16 cellular contexts compared by ENCODE assay signal in the genomic region with DNA sequence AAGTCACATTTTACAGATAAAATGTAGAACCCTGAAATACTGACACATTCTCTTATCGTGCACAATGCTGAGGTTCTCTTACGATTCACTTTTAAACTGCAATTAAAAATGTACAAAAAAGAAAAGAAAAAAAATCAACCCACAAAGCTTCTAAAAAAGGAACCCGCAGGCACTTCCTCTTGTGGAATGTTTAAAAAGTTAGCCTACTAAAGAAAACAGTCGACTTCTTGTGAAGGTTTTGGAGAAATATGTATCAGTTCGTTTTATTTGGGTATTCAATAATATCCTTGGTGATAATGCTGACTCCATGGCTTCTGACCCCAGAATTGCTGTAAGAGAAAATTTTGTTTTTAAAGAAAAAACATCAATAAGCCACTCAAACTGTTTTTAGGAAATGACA. TPM values are rescaled to one million over a fixed set of nuclear protein-coding genes. Genes with fewer than 3 reads are reported as not detected.
DNase-seq lines count a peak whose midpoint lies in the region; ATAC-seq and TF ChIP-seq lines count a peak whose summit lies in the region.
"Had no signal": no experiment of that assay in that cellular context is flagged by ENCODE, and none has a peak within 500 bp of the region (broad histone marks: within the 10 kb centered on the region; RNA-seq: fewer than 3 reads in every experiment).

No MANE protein-coding gene starts in this region.

- no peak overlapping the region for H3K27ac Mint-ChIP-seq in activated CD4-positive, alpha-beta T cell treated with anti-CD3 and anti-CD28 coated beads, Interleukin-2, amount 10 ng/mL, durations not matched to agents 24 days and 14 days
- peak overlapping the region; percentile 16 for H3K27ac Mint-ChIP-seq in CD8-positive, alpha-beta T cell
- peak overlapping the region; percentile 64 for H3K27ac Mint-ChIP-seq in activated CD8-positive, alpha-beta T cell treated with anti-CD3 and anti-CD28 coated beads for 36 hours
- peak overlapping the region; percentile 60 to 98 for H3K27ac Mint-ChIP-seq in natural killer cell
- H3K27ac Mint-ChIP-seq: GM23338 had no signal

- H3K27me3 ChIP-seq in CD8-positive, alpha-beta T cell (ENCODE audit: insufficient read depth, low read length): no peaks in the 10 kb centered on the region

- POLR2A ChIA-PET in CD8-positive, alpha-beta T cell (lab: Charles Lee): interaction anchor here (1.2 to 23.6 kb wide), 4 partner anchors 9 to 117 kb away, joined by 5 to 762 read pairs (median 10); a partner anchor contains a TSS
- POLR2A ChIA-PET in activated CD8-positive, alpha-beta T cell treated with anti-CD3 and anti-CD28 coated beads for 36 hours (lab: Charles Lee): interaction anchor here (8.1 to 20.0 kb wide), 2 partner anchors 8 to 14 kb away, joined by 86 to 554 read pairs; a partner anchor contains a TSS
- POLR2A ChIA-PET in HEK293T (lab: Yijun Ruan, JAX): interaction anchor here (1.3 to 1.6 kb wide), 2 partner anchors 19 to 20 kb away, joined by 4 to 6 read pairs; a partner anchor contains a TSS

- H3K36me3 Mint-ChIP-seq in activated CD4-positive, alpha-beta T cell treated with anti-CD3 and anti-CD28 coated beads, Interleukin-2, amount 10 ng/mL, durations not matched to agents 24 days and 14 days (ENCODE audit: low read depth): peaks cover 92% of the 10 kb centered on the region
- H3K36me3 Mint-ChIP-seq in CD8-positive, alpha-beta T cell: peaks cover 89% of the 10 kb centered on the region
- H3K36me3 Mint-ChIP-seq in activated CD8-positive, alpha-beta T cell treated with anti-CD3 and anti-CD28 coated beads for 36 hours (ENCODE audit: low read depth): peaks cover 90% of the 10 kb centered on the region
- peaks cover 51% of the 10 kb centered on the region for H3K36me3 Mint-ChIP-seq in natural killer cell

- H3K4me3 ChIP-seq in CD8-positive, alpha-beta T cell (ENCODE audit: low read depth, low read length): no peak overlapping the region
- H3K4me3 ChIP-seq: GM23338 had no signal

- H3K27ac ChIP-seq in CD8-positive, alpha-beta T cell (ENCODE audit: low read depth, low read length): no peak overlapping the region

- H3K4me1 Mint-ChIP-seq in activated CD4-positive, alpha-beta T cell treated with anti-CD3 and anti-CD28 coated beads, Interleukin-2, amount 10 ng/mL, durations not matched to agents 24 days and 14 days: peaks cover 69% of the 10 kb centered on the region
- H3K4me1 Mint-ChIP-seq in CD8-positive, alpha-beta T cell (ENCODE audit: low read depth): peaks cover 91% of the 10 kb centered on the region
- H3K4me1 Mint-ChIP-seq in activated CD8-positive, alpha-beta T cell treated with anti-CD3 and anti-CD28 coated beads for 36 hours (ENCODE audit: low read depth): peaks cover 84% of the 10 kb centered on the region
- peaks cover 55 to 83% of the 10 kb centered on the region in 2 donors for H3K4me1 Mint-ChIP-seq in natural killer cell

- H3K9me3 ChIP-seq in CD8-positive, alpha-beta T cell (ENCODE audit: low read length): no peaks in the 10 kb centered on the region

- CTCF ChIA-PET in CD8-positive, alpha-beta T cell (lab: Charles Lee): no interaction called here
- CTCF ChIA-PET in activated CD8-positive, alpha-beta T cell treated with anti-CD3 and anti-CD28 coated beads for 36 hours (lab: Charles Lee): interaction anchor here (1.0 to 3.7 kb wide), 2 partner anchors 18 to 188 kb away, joined by 4 to 16 read pairs; a partner anchor contains a TSS
- CTCF ChIA-PET in HEK293T (lab: Yijun Ruan, JAX): no interaction called here

- no peak for TF ChIP-seq CTCF in CD8-positive, alpha-beta T cell (IDR thresholded peaks at IDR 0.05)
- TF ChIP-seq CTCF in activated CD8-positive, alpha-beta T cell treated with anti-CD3 and anti-CD28 coated beads for 36 hours (IDR thresholded peaks at IDR 0.05): no peak
- TF ChIP-seq CTCF in natural killer cell (IDR thresholded peaks at IDR 0.05): no peak

- peaks cover 84% of the 10 kb centered on the region for H3K4me1 ChIP-seq in CD8-positive, alpha-beta T cell (ENCODE audit: insufficient read depth, low read length)

- no peaks in the 10 kb centered on the region for H3K27me3 Mint-ChIP-seq in activated CD4-positive, alpha-beta T cell treated with anti-CD3 and anti-CD28 coated beads, Interleukin-2, amount 10 ng/mL, durations not matched to agents 24 days and 14 days
- no peaks in the 10 kb centered on the region for H3K27me3 Mint-ChIP-seq in CD8-positive, alpha-beta T cell (ENCODE audit: low read depth)
- H3K27me3 Mint-ChIP-seq in activated CD8-positive, alpha-beta T cell treated with anti-CD3 and anti-CD28 coated beads for 36 hours: no peaks in the 10 kb centered on the region
- H3K27me3 Mint-ChIP-seq in natural killer cell (ENCODE audit: low read depth in 2 of 2): no peaks in the 10 kb centered on the region

- DNase-seq in activated CD4-positive, alpha-beta T cell treated with anti-CD3 and anti-CD28 coated beads, Interleukin-2, amount 10 ng/mL, durations not matched to agents 24 days and 14 days: peak; percentile 53
- DNase-seq in activated CD4-positive, alpha-beta T cell treated with anti-CD3 and anti-CD28 coated beads for 1 hour: no peak
- DNase-seq in CD8-positive, alpha-beta T cell: no peak
- DNase-seq in activated CD8-positive, alpha-beta T cell treated with anti-CD3 and anti-CD28 coated beads for 36 hours: no peak
- DNase-seq in natural killer cell (no peak), HEK293T (ENCODE audit: extremely low spot score) (no peak)
- DNase-seq: activated CD4-positive, alpha-beta T cell treated with anti-CD3 and anti-CD28 coated beads for 48 hours; activated effector memory CD4-positive, alpha-beta T cell treated with anti-CD3 and anti-CD28 coated beads, Interleukin-2, amount 50 U/mL, for 16 hours; COR-L47; left ventricle myocardium superior; NCI-H1694; NCI-H226; stimulated activated CD4-positive, alpha-beta T cell treated with anti-CD3 and anti-CD28 coated beads, Interleukin-12 subunit alpha, Interleukin-12 subunit beta, amount 100 ng/mL, for 4 hours had no signal

- peak; percentile 16 for ATAC-seq in CD8-positive, alpha-beta T cell
- no peak for ATAC-seq in activated CD8-positive, alpha-beta T cell treated with anti-CD3 and anti-CD28 coated beads for 36 hours
- ATAC-seq in natural killer cell (no peak), HG02588 (IDR thresholded peaks at IDR 0.05; ENCODE audit: unreplicated experiment) (no peak), HG03432 (IDR thresholded peaks at IDR 0.05; ENCODE audit: unreplicated experiment) (no peak)
- ATAC-seq: GM23338, left ventricle myocardium superior had no signal

- H3K36me3 ChIP-seq in CD8-positive, alpha-beta T cell (ENCODE audit: insufficient read depth, low read length): peaks cover 62% of the 10 kb centered on the region

- H3K4me3 Mint-ChIP-seq in activated CD4-positive, alpha-beta T cell treated with anti-CD3 and anti-CD28 coated beads, Interleukin-2, amount 10 ng/mL, durations not matched to agents 24 days and 14 days: peak overlapping the region; percentile 41
- H3K4me3 Mint-ChIP-seq in CD8-positive, alpha-beta T cell: peak overlapping the region; percentile 49
- H3K4me3 Mint-ChIP-seq in activated CD8-positive, alpha-beta T cell treated with anti-CD3 and anti-CD28 coated beads for 36 hours: no peak overlapping the region
- peak overlapping the region; percentile 49 for H3K4me3 Mint-ChIP-seq in natural killer cell
- H3K4me3 Mint-ChIP-seq: GM23338 had no signal

- intact Hi-C loops in activated CD4-positive, alpha-beta T cell treated with anti-CD3 and anti-CD28 coated beads, Interleukin-2, amount 10 ng/mL, durations not matched to agents 24 days and 14 days (cut with micrococcal nuclease): no loop called here
- intact Hi-C loops in CD8-positive, alpha-beta T cell (cut with DNase I, micrococcal nuclease): no loop called here
- intact Hi-C loops in activated CD8-positive, alpha-beta T cell treated with anti-CD3 and anti-CD28 coated beads for 36 hours (cut with micrococcal nuclease): no loop called here
- intact Hi-C loops in natural killer cell (cut with micrococcal nuclease): no loop called here

- H3K9me3 Mint-ChIP-seq in activated CD4-positive, alpha-beta T cell treated with anti-CD3 and anti-CD28 coated beads, Interleukin-2, amount 10 ng/mL, durations not matched to agents 24 days and 14 days: no peaks in the 10 kb centered on the region
- H3K9me3 Mint-ChIP-seq in CD8-positive, alpha-beta T cell: no peaks in the 10 kb centered on the region
- H3K9me3 Mint-ChIP-seq in activated CD8-positive, alpha-beta T cell treated with anti-CD3 and anti-CD28 coated beads for 36 hours: no peaks in the 10 kb centered on the region
- no peaks in the 10 kb centered on the region for H3K9me3 Mint-ChIP-seq in natural killer cell
- H3K9me3 Mint-ChIP-seq: GM23338 had no signal

TF ChIP-seq in HEK293T, 16 proteins besides CTCF, POLR2A, EP300 and RAD21 (continues in another document):
- TF ChIP-seq FOXA1 (IDR thresholded peaks at IDR 0.05) (no peak), SUZ12 (IDR thresholded peaks at IDR 0.05) (no peak), NFRKB (IDR thresholded peaks at IDR 0.05) (no peak), FOXM1 (IDR thresholded peaks at IDR 0.05; ENCODE audit: borderline replicate concordance) (no peak), BHLHE40 (IDR thresholded peaks at IDR 0.05; ENCODE audit: borderline replicate concordance) (no peak), FOXK2 (IDR thresholded peaks at IDR 0.05) (no peak), ARNT (IDR thresholded peaks at IDR 0.05) (no peak), LEF1 (IDR thresholded peaks at IDR 0.05; ENCODE audit: borderline replicate concordance) (no peak), CTBP1 (IDR thresholded peaks at IDR 0.05; ENCODE audit: borderline replicate concordance) (no peak), SP1 (IDR thresholded peaks at IDR 0.05) (no peak), ELF4 (IDR thresholded peaks at IDR 0.05) (no peak)

RNA-seq across cellular contexts. Expression of a gene that starts 10.2 kb away (rescaled TPM):
- total RNA-seq in activated CD4-positive, alpha-beta T cell treated with anti-CD3 and anti-CD28 coated beads, Interleukin-2, amount 10 ng/mL, durations not matched to agents 24 days and 14 days: 611 and 612 TPM in 2 replicates
- total RNA-seq in CD8-positive, alpha-beta T cell: 100 to 1,000 TPM; 411 to 415 TPM
- total RNA-seq in activated CD8-positive, alpha-beta T cell treated with anti-CD3 and anti-CD28 coated beads for 36 hours: 100 to 1,000 TPM; 469 to 474 TPM
- total RNA-seq in natural killer cell: 100 to 1,000 TPM; 467 to 603 (median 504) TPM

RNA-seq across cellular contexts. Expression of a gene that starts 18.7 kb away (rescaled TPM):
- 28.6 and 30.0 TPM in 2 replicates for total RNA-seq in activated CD4-positive, alpha-beta T cell treated with anti-CD3 and anti-CD28 coated beads, Interleukin-2, amount 10 ng/mL, durations not matched to agents 24 days and 14 days
- 10 to 100 TPM; 17.4 to 17.7 TPM for total RNA-seq in CD8-positive, alpha-beta T cell
- 10 to 100 TPM; 33.1 to 34.7 TPM for total RNA-seq in activated CD8-positive, alpha-beta T cell treated with anti-CD3 and anti-CD28 coated beads for 36 hours
- 10 to 100 TPM; 24.3 to 25.4 (median 24.9) TPM for total RNA-seq in natural killer cell
